8 cellular contexts compared by ENCODE assay signal in genomic region chr12:56931474-56931978, GRCh38. TPM values are rescaled to one million over a fixed set of nuclear protein-coding genes. Genes with fewer than 3 reads are reported as not detected.
DNase-seq lines count a peak whose midpoint lies in the region; ATAC-seq and TF ChIP-seq lines count a peak whose summit lies in the region.

No MANE protein-coding gene starts in this region.

- no peak overlapping the region for H3K4me3 ChIP-seq in AG04450 (ENCODE audit: low read depth, low read length)

- peaks cover 11% of the 10 kb centered on the region for H3K4me1 Mint-ChIP-seq in T-helper 2 cell treated with Interferon-gamma antibody and Interleukin-4, amounts not matched to agents 5 μg/mL and 100 μg/mL, for 36 hours (ENCODE audit: low read depth)
- peaks cover 6% of the 10 kb centered on the region for H3K4me1 Mint-ChIP-seq in activated T-cell treated with anti-CD3 and anti-CD28 coated beads, Interleukin-2, amount 50 U/mL, for 24 hours (ENCODE audit: low read depth)
- H3K4me1 Mint-ChIP-seq in progenitor cell of endocrine pancreas (ENCODE audit: low read depth), result peaks cover 3% of the 10 kb centered on the region

- H3K27ac ChIP-seq in AG04450 (ENCODE audit: low read depth, low read length), result no peak overlapping the region

- CTCF ChIA-PET in AG04450 (lab: Charles Lee), result no interaction called here

- peaks cover 14% of the 10 kb centered on the region for H3K27me3 Mint-ChIP-seq in T-helper 2 cell treated with Interferon-gamma antibody and Interleukin-4, amounts not matched to agents 5 μg/mL and 100 μg/mL, for 36 hours (ENCODE audit: low read depth)
- no peaks in the 10 kb centered on the region for H3K27me3 Mint-ChIP-seq in activated T-cell treated with anti-CD3 and anti-CD28 coated beads, Interleukin-2, amount 50 U/mL, for 24 hours
- H3K27me3 Mint-ChIP-seq in progenitor cell of endocrine pancreas, result peaks cover 6% of the 10 kb centered on the region

- no peak overlapping the region for H3K4me3 Mint-ChIP-seq in T-helper 2 cell treated with Interferon-gamma antibody and Interleukin-4, amounts not matched to agents 5 μg/mL and 100 μg/mL, for 36 hours
- H3K4me3 Mint-ChIP-seq in activated T-cell treated with anti-CD3 and anti-CD28 coated beads, Interleukin-2, amount 50 U/mL, for 24 hours, result no peak overlapping the region
- H3K4me3 Mint-ChIP-seq in progenitor cell of endocrine pancreas (ENCODE audit: low read depth), result no peak overlapping the region

- H3K27me3 ChIP-seq in AG04450 (ENCODE audit: control insufficient read depth, insufficient read depth, low read length), result peaks cover 23% of the 10 kb centered on the region

- H3K36me3 Mint-ChIP-seq in T-helper 2 cell treated with Interferon-gamma antibody and Interleukin-4, amounts not matched to agents 5 μg/mL and 100 μg/mL, for 36 hours (ENCODE audit: low read depth), result no peaks in the 10 kb centered on the region
- H3K36me3 Mint-ChIP-seq in activated T-cell treated with anti-CD3 and anti-CD28 coated beads, Interleukin-2, amount 50 U/mL, for 24 hours (ENCODE audit: low read depth), result no peaks in the 10 kb centered on the region
- H3K36me3 Mint-ChIP-seq in progenitor cell of endocrine pancreas (ENCODE audit: insufficient read depth), result no peaks in the 10 kb centered on the region

- no peaks in the 10 kb centered on the region for H3K9me3 Mint-ChIP-seq in T-helper 2 cell treated with Interferon-gamma antibody and Interleukin-4, amounts not matched to agents 5 μg/mL and 100 μg/mL, for 36 hours
- H3K9me3 Mint-ChIP-seq in activated T-cell treated with anti-CD3 and anti-CD28 coated beads, Interleukin-2, amount 50 U/mL, for 24 hours, result no peaks in the 10 kb centered on the region
- no peaks in the 10 kb centered on the region for H3K9me3 Mint-ChIP-seq in progenitor cell of endocrine pancreas (ENCODE audit: low read depth)

- TF ChIP-seq CTCF in AG04450 (IDR thresholded peaks at IDR 0.05; ENCODE audit: low read depth, low read length) (no peak), progenitor cell of endocrine pancreas (IDR thresholded peaks at IDR 0.05; ENCODE audit: unreplicated experiment) (no peak)

- no peak for ATAC-seq in HG03457 (IDR thresholded peaks at IDR 0.05; ENCODE audit: unreplicated experiment)

- POLR2A ChIA-PET in AG04450 (lab: Yijun Ruan, JAX), result no interaction called here

- DNase-seq in AG04450 (ENCODE audit: low read depth, low spot score) (peak; percentile 34), HCEC 1CT (peak; percentile 45), iPS-NIHi7 (ENCODE audit: extremely low spot score) (peak; percentile 51), cerebellar cortex (ENCODE audit: low spot score) (no peak), progenitor cell of endocrine pancreas (ENCODE audit: low spot score, unreplicated experiment) (no peak)
- no peak for DNase-seq in T-helper 2 cell treated with Interferon-gamma antibody and Interleukin-4, amounts not matched to agents 5 μg/mL and 100 μg/mL, for 36 hours (ENCODE audit: low spot score)
- no peak for DNase-seq in activated T-cell treated with anti-CD3 and anti-CD28 coated beads, Interleukin-2, amount 50 U/mL, for 24 hours

- peak overlapping the region; percentile 13 for H3K27ac Mint-ChIP-seq in T-helper 2 cell treated with Interferon-gamma antibody and Interleukin-4, amounts not matched to agents 5 μg/mL and 100 μg/mL, for 36 hours
- no peak overlapping the region for H3K27ac Mint-ChIP-seq in activated T-cell treated with anti-CD3 and anti-CD28 coated beads, Interleukin-2, amount 50 U/mL, for 24 hours
- no peak overlapping the region for H3K27ac Mint-ChIP-seq in progenitor cell of endocrine pancreas

- H3K9me3 ChIP-seq in AG04450 (ENCODE audit: control insufficient read depth, insufficient read depth, low read length), result no peaks in the 10 kb centered on the region

RNA-seq across cellular contexts. Expression of gene SDR9C7, which starts 2.7 kb away (rescaled TPM):
- not detected in 2 replicates for polyA plus RNA-seq in AG04450 (2011; rRNA removed)
- not detected in 2 replicates for polyA minus RNA-seq in AG04450 (2011; rRNA and poly(A)+ RNA removed)
- total RNA-seq in progenitor cell of endocrine pancreas, result not detected in 2 replicates

RNA-seq across cellular contexts. Expression of gene RDH16, which starts 25.9 kb away (rescaled TPM):
- 0.06 TPM in 1 of 2 replicates, not detected in the other for polyA plus RNA-seq in AG04450 (2011; rRNA removed)
- 0.17 TPM in 1 of 2 replicates, not detected in the other for polyA minus RNA-seq in AG04450 (2011; rRNA and poly(A)+ RNA removed)
- total RNA-seq in progenitor cell of endocrine pancreas, result 0.87 and 0.98 TPM in 2 replicates

Comparison
In these comparisons a context has a peak if more than half of its experiments do, and no peak if none do; other contexts are left out.
1. DNase-seq: peak in AG04450 (single experiment), HCEC 1CT (single experiment) and iPS-NIHi7 (single experiment); none in T-helper 2 cell treated with Interferon-gamma antibody and Interleukin-4, amounts not matched to agents 5 μg/mL and 100 μg/mL, for 36 hours (single experiment), cerebellar cortex (single experiment), activated T-cell treated with anti-CD3 and anti-CD28 coated beads, Interleukin-2, amount 50 U/mL, for 24 hours (single experiment) and progenitor cell of endocrine pancreas (single experiment).